In genomic region chr4:18241744-18242143, GRCh38 we compare ENCODE assay signal across 7 cellular contexts.
"Had no signal": no experiment of that assay in that cellular context is flagged by ENCODE, and none has a peak within 500 bp of the region (broad histone marks: within the 10 kb centered on the region; RNA-seq: fewer than 3 reads in every experiment).

No MANE protein-coding gene starts in this region.

- H3K4me3 ChIP-seq: HAP-1, K562 had no signal

- ATAC-seq: HCT116, K562 had no signal

- DNase-seq: GOT3, H7, HFFc6, IMR-90 had no signal

- H3K4me1 ChIP-seq: HAP-1 had no signal

- H3K4me3 Mint-ChIP-seq: HFFc6 had no signal

- H3K36me3 ChIP-seq: HAP-1 had no signal

- H3K27ac Mint-ChIP-seq: HFFc6 had no signal
